In genomic region chr2:109277414-109277813, GRCh38 we compare ENCODE assay signal across 17 cellular contexts.
"Had no signal": no experiment of that assay in that cellular context is flagged by ENCODE, and none has a peak within 500 bp of the region (broad histone marks: within the 10 kb centered on the region; RNA-seq: fewer than 3 reads in every experiment).

No MANE protein-coding gene starts in this region.

- ATAC-seq: esophagus mucosa; gastrocnemius medialis; psoas muscle; right lobe of liver; stimulated activated naive B cell treated with anti-CD40 and anti-IgM and Interleukin-4, amounts not matched to agents 10 μg/mL and 1 μg/mL and 100 μg/mL, for 72 hours had no signal

- H3K27ac ChIP-seq: gastrocnemius medialis, left ventricle myocardium inferior, psoas muscle, right lobe of liver, thyroid gland, uterus had no signal

- H3K4me3 ChIP-seq: gastrocnemius medialis, left ventricle myocardium inferior, psoas muscle, right lobe of liver, thyroid gland, uterus had no signal

- H3K4me1 ChIP-seq: right lobe of liver, uterus had no signal

- H3K9me3 ChIP-seq: gastrocnemius medialis, left ventricle myocardium inferior, psoas muscle, right lobe of liver, thyroid gland, uterus had no signal

- H3K27me3 ChIP-seq: gastrocnemius medialis, right lobe of liver, thyroid gland, uterus had no signal

- DNase-seq: cortex of kidney; effector memory CD4-positive, alpha-beta T cell; gastrocnemius medialis; islet precursor cell; left ventricle myocardium inferior; mesendoderm; naive B cell; psoas muscle; retina; stimulated activated CD4-positive, alpha-beta T cell treated with anti-CD3 and anti-CD28 coated beads, Interleukin-15, amount 100 ng/mL, for 24 hours; stimulated activated CD4-positive, alpha-beta T cell treated with anti-CD3 and anti-CD28 coated beads, Interleukin-2, amount 100 ng/mL, for 24 hours; stimulated activated CD4-positive, alpha-beta T cell treated with anti-CD3 and anti-CD28 coated beads, Interleukin-4, amount 100 ng/mL, for 4 hours; stimulated activated naive B cell treated with anti-CD40 and anti-IgM and Interleukin-4, amounts not matched to agents 10 μg/mL and 1 μg/mL and 100 μg/mL, for 72 hours; thyroid gland; uterus had no signal

- H3K36me3 ChIP-seq: gastrocnemius medialis, left ventricle myocardium inferior, right lobe of liver, thyroid gland, uterus had no signal
